In genomic region chr10:60130130-60130579, GRCh38 we compare ENCODE assay signal across 1 cellular context.
TF ChIP-seq lines count a peak whose summit lies in the region.

No MANE protein-coding gene starts in this region.

TF ChIP-seq in WTC11, 78 proteins besides CTCF, POLR2A, EP300 and RAD21 (continued from another document):
- TF ChIP-seq HMGXB4 (CRISPR knock-in tag; IDR thresholded peaks at IDR 0.05) (no peak), ZNF425 (CRISPR knock-in tag; conservative IDR thresholded peaks at IDR 0.05) (no peak)
